19 cellular contexts compared by ENCODE assay signal in the genomic region with DNA sequence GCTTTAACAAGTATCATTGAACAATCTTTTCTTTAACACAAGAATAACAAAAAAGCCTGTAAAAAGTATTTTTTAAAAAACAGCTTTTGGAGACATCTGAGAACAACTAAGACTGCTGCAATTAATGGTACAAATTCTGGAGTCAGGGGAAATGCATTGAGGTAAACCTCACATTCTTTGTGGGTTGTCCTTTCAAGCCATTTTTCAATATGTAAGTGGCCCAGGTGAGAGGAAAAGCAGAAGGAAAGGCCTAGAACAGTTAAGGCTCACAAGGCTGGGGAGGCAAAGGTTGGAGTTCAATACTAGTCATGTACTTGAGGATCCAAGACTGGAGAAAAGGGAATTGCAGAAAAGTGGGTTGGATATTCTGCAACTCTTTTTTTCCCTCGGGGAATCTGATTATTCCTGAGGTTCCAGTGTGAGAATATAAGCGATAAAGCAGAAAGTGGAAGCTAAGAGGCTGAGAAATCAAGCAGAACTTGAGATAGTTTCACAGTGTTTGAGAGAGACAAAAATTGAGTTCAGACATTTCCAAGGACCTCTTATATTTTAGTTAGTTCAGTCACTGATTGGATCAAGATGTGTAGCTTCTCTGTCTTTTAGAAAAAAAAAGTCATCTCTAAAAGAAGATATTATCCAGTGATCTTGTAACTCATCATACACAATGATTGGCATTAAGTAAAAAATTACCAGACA. TPM values are rescaled to one million over a fixed set of nuclear protein-coding genes. Genes with fewer than 3 reads are reported as not detected.
DNase-seq lines count a peak whose midpoint lies in the region; ATAC-seq, FAIRE-seq and TF ChIP-seq lines count a peak whose summit lies in the region.
"Had no signal": no experiment of that assay in that cellular context is flagged by ENCODE, and none has a peak within 500 bp of the region (broad histone marks: within the 10 kb centered on the region; RNA-seq: fewer than 3 reads in every experiment).

No MANE protein-coding gene starts in this region.

- no peak for TF ChIP-seq CTCF in KMS-11 (conservative IDR thresholded peaks at IDR 0.05; ENCODE audit: low read depth, low read length)
- TF ChIP-seq CTCF in prostate gland (IDR thresholded peaks at IDR 0.05): no peak

- H3K4me2 ChIP-seq in KMS-11: peak overlapping the region; percentile 65

- peaks cover 70% of the 10 kb centered on the region for H3K4me1 ChIP-seq in KMS-11 (ENCODE audit: low read depth, poor library complexity, severe bottlenecking)
- no peaks in the 10 kb centered on the region for H3K4me1 ChIP-seq in prostate gland (replicated peaks)
- H3K4me1 ChIP-seq: BE2C had no signal

- no peaks in the 10 kb centered on the region for H3K79me2 ChIP-seq in KMS-11 (ENCODE audit: insufficient read depth, low read depth)

- H3K27me3 Mint-ChIP-seq in activated T-helper 17 cell treated with anti-CD3 and anti-CD28 coated beads, Interleukin-2, amount 50 U/mL, for 72 hours: no peaks in the 10 kb centered on the region
- no peaks in the 10 kb centered on the region for H3K27me3 Mint-ChIP-seq in stimulated activated memory B cell treated with anti-CD40 and anti-IgM and Interleukin-4, amounts not matched to agents 10 μg/mL and 1 μg/mL and 100 μg/mL, for 72 hours
- H3K27me3 Mint-ChIP-seq: CD4-positive, alpha-beta memory T cell had no signal

- H3K4me1 Mint-ChIP-seq in activated T-helper 17 cell treated with anti-CD3 and anti-CD28 coated beads, Interleukin-2, amount 50 U/mL, for 72 hours: peaks cover 5% of the 10 kb centered on the region
- H3K4me1 Mint-ChIP-seq in stimulated activated memory B cell treated with anti-CD40 and anti-IgM and Interleukin-4, amounts not matched to agents 10 μg/mL and 1 μg/mL and 100 μg/mL, for 72 hours: peaks cover 11% of the 10 kb centered on the region

- no peak for ATAC-seq in activated T-helper 17 cell treated with anti-CD3 and anti-CD28 coated beads, Interleukin-2, amount 50 U/mL, for 72 hours (replicated peaks)
- no peak for ATAC-seq in stimulated activated memory B cell treated with anti-CD40 and anti-IgM and Interleukin-4, amounts not matched to agents 10 μg/mL and 1 μg/mL and 100 μg/mL, for 72 hours
- ATAC-seq in GM21381 (IDR thresholded peaks at IDR 0.05; ENCODE audit: unreplicated experiment): no peak
- ATAC-seq: PC-3 had no signal

- H3K4me3 ChIP-seq in KMS-11 (IDR thresholded peaks at IDR 0.05; ENCODE audit: insufficient read depth, low read depth, low read length): no peak overlapping the region
- H3K4me3 ChIP-seq in prostate gland: no peak overlapping the region
- H3K4me3 ChIP-seq: SK-N-MC had no signal

- no peaks in the 10 kb centered on the region for H3K9me3 ChIP-seq in prostate gland
- H3K9me3 ChIP-seq: BE2C had no signal

- DNase-seq in GM18507 (ENCODE audit: extremely low spot score, insufficient read length, low read depth): no peak
- no peak for DNase-seq in middle frontal gyrus (ENCODE audit: extremely low spot score, low spot score)
- DNase-seq in prostate gland (ENCODE audit: low spot score): no peak
- DNase-seq: BE2C; CD4-positive, alpha-beta memory T cell; NCI-H1048; NCI-H2107; NCI-H345; NCI-H526 treated with DMSO at 0.1 percent for 48 hours; NK-92 treated with Interleukin-12 subunit alpha and Interleukin-12 subunit beta, amount 100 ng/mL, for 24 hours; PC-3; T-helper 1 cell had no signal

- no peak overlapping the region for H2AFZ ChIP-seq in KMS-11 (ENCODE audit: low read depth)

- H3K9ac ChIP-seq in KMS-11: no peak overlapping the region

- FAIRE-seq in GM18507 (lab: Jason Lieb, UNC): peak; percentile 41
- FAIRE-seq: GM12891, H54 had no signal

- H3K27ac Mint-ChIP-seq in activated T-helper 17 cell treated with anti-CD3 and anti-CD28 coated beads, Interleukin-2, amount 50 U/mL, for 72 hours: peak overlapping the region; percentile 62
- H3K27ac Mint-ChIP-seq in stimulated activated memory B cell treated with anti-CD40 and anti-IgM and Interleukin-4, amounts not matched to agents 10 μg/mL and 1 μg/mL and 100 μg/mL, for 72 hours: peak overlapping the region; percentile 71

- H3K27ac ChIP-seq in KMS-11 (peak overlapping the region; percentile 32), prostate gland (no peak overlapping the region)
- H3K27ac ChIP-seq: SK-N-MC had no signal

- no peaks in the 10 kb centered on the region for H3K9me3 Mint-ChIP-seq in activated T-helper 17 cell treated with anti-CD3 and anti-CD28 coated beads, Interleukin-2, amount 50 U/mL, for 72 hours
- H3K9me3 Mint-ChIP-seq in stimulated activated memory B cell treated with anti-CD40 and anti-IgM and Interleukin-4, amounts not matched to agents 10 μg/mL and 1 μg/mL and 100 μg/mL, for 72 hours: no peaks in the 10 kb centered on the region

- no peaks in the 10 kb centered on the region for H3K27me3 ChIP-seq in KMS-11 (ENCODE audit: insufficient read depth, low read depth)
- no peaks in the 10 kb centered on the region for H3K27me3 ChIP-seq in prostate gland (replicated peaks; ENCODE audit: insufficient read depth)
- H3K27me3 ChIP-seq: BE2C had no signal

- no peaks in the 10 kb centered on the region for H3K36me3 Mint-ChIP-seq in activated T-helper 17 cell treated with anti-CD3 and anti-CD28 coated beads, Interleukin-2, amount 50 U/mL, for 72 hours (ENCODE audit: low read depth)
- peaks cover 5% of the 10 kb centered on the region for H3K36me3 Mint-ChIP-seq in stimulated activated memory B cell treated with anti-CD40 and anti-IgM and Interleukin-4, amounts not matched to agents 10 μg/mL and 1 μg/mL and 100 μg/mL, for 72 hours
- H3K36me3 Mint-ChIP-seq: CD4-positive, alpha-beta memory T cell had no signal

- TF ChIP-seq POLR2A in prostate gland (IDR thresholded peaks at IDR 0.05): no peak

- H3K36me3 ChIP-seq in KMS-11 (ENCODE audit: insufficient read depth) (no peaks in the 10 kb centered on the region), prostate gland (no peaks in the 10 kb centered on the region)
- H3K36me3 ChIP-seq: BE2C had no signal

- intact Hi-C loops in prostate gland (cut with DNase I): no loop called here

- no peak overlapping the region for H3K4me3 Mint-ChIP-seq in activated T-helper 17 cell treated with anti-CD3 and anti-CD28 coated beads, Interleukin-2, amount 50 U/mL, for 72 hours
- H3K4me3 Mint-ChIP-seq in stimulated activated memory B cell treated with anti-CD40 and anti-IgM and Interleukin-4, amounts not matched to agents 10 μg/mL and 1 μg/mL and 100 μg/mL, for 72 hours: no peak overlapping the region
- H3K4me3 Mint-ChIP-seq: CD4-positive, alpha-beta memory T cell had no signal

- WGBS in prostate gland: 87% methylated on average over 2 of the region's 2 CpGs

- no peaks in the 10 kb centered on the region for H4K20me1 ChIP-seq in KMS-11 (ENCODE audit: insufficient read depth)

RNA-seq across cellular contexts. Expression of gene TXLNB, which starts 25.0 kb away (rescaled TPM):
- under 1 TPM; 0.24 to 0.37 TPM for total RNA-seq in activated T-helper 17 cell treated with anti-CD3 and anti-CD28 coated beads, Interleukin-2, amount 50 U/mL, for 72 hours
- 1 to 10 TPM in 1 of 2 donors, under 1 TPM in 1; 0.32 to 1.2 TPM for total RNA-seq in prostate gland

RNA-seq across cellular contexts. Expression of gene CITED2, which starts 57.7 kb away (rescaled TPM):
- total RNA-seq in activated T-helper 17 cell treated with anti-CD3 and anti-CD28 coated beads, Interleukin-2, amount 50 U/mL, for 72 hours: 10 to 100 TPM; 60.9 to 99.4 TPM
- total RNA-seq in prostate gland: 100 to 1,000 TPM; 117 to 149 TPM
